10 cellular contexts compared by ENCODE assay signal in genomic region chr2:28754321-28754720, GRCh38. TPM values are rescaled to one million over a fixed set of nuclear protein-coding genes. Genes with fewer than 3 reads are reported as not detected.
A peak's percentile ranks its signal among the peaks of the same experiment; 100 is the strongest.
DNase-seq lines count a peak whose midpoint lies in the region; ATAC-seq and TF ChIP-seq lines count a peak whose summit lies in the region.
"Had no signal": no experiment of that assay in that cellular context is flagged by ENCODE, and none has a peak within 500 bp of the region (broad histone marks: within the 10 kb centered on the region; RNA-seq: fewer than 3 reads in every experiment).

No MANE protein-coding gene starts in this region.

- H3K4me1 ChIP-seq in gastroesophageal sphincter (peaks cover 15 to 77% (median 17%) of the 10 kb centered on the region in 3 donors), thoracic aorta (ENCODE audit: control insufficient read depth in 1 of 2, low read depth in 2 of 2) (peaks cover 44 to 46% of the 10 kb centered on the region in 2 donors), body of pancreas (peaks cover 58% of the 10 kb centered on the region)

- intact Hi-C loops in body of pancreas (cut with DNase I), result no loop called here

- peaks cover 8% of the 10 kb centered on the region for H3K36me3 Mint-ChIP-seq in activated T-cell treated with anti-CD3 and anti-CD28 coated beads, Interleukin-2, amount 50 U/mL, for 4 hours (ENCODE audit: insufficient read depth)

- peak overlapping the region; percentile 99 for H3K27ac ChIP-seq in VCaP
- H3K27ac ChIP-seq in gastroesophageal sphincter, result peak overlapping the region; percentile 100
- H3K27ac ChIP-seq in thoracic aorta, result peak overlapping the region; percentile 100
- peak overlapping the region in 1 of 4 donors; percentile 96 for H3K27ac ChIP-seq in body of pancreas

- peaks cover 64% of the 10 kb centered on the region for H3K4me1 Mint-ChIP-seq in activated T-cell treated with anti-CD3 and anti-CD28 coated beads, Interleukin-2, amount 50 U/mL, for 4 hours (ENCODE audit: low read depth)

- no peak for DNase-seq in activated T-cell treated with anti-CD3 and anti-CD28 coated beads, Interleukin-2, amount 50 U/mL, for 4 hours
- DNase-seq in activated T-cell treated with anti-CD3 and anti-CD28 coated beads, Interleukin-2, amount 50 U/mL, for 48 hours, result no peak
- no peak for DNase-seq in thoracic aorta (ENCODE audit: low spot score)
- DNase-seq in NCI-H1105 (lab: John Stamatoyannopoulos, UW), result no peak
- DNase-seq in body of pancreas, result no peak
- DNase-seq: DMS 273 treated with DMSO at 0.1 percent for 48 hours, NCI-H345 had no signal

- H3K9me3 ChIP-seq in gastroesophageal sphincter (no peaks in the 10 kb centered on the region), thoracic aorta (no peaks in the 10 kb centered on the region), body of pancreas (no peaks in the 10 kb centered on the region)

- H3K4me3 ChIP-seq in gastroesophageal sphincter (peak overlapping the region; percentile 88 to 100), thoracic aorta (peak overlapping the region; percentile 99), body of pancreas (no peak overlapping the region)

- TF ChIP-seq CTCF in VCaP (conservative IDR thresholded peaks at IDR 0.05) (no peak), gastroesophageal sphincter (IDR thresholded peaks at IDR 0.05) (no peak), thoracic aorta (IDR thresholded peaks at IDR 0.05) (no peak), body of pancreas (IDR thresholded peaks at IDR 0.05) (no peak)

- no peaks in the 10 kb centered on the region for H3K27me3 ChIP-seq in gastroesophageal sphincter
- H3K27me3 ChIP-seq in thoracic aorta (replicated peaks; ENCODE audit: insufficient read depth), result no peaks in the 10 kb centered on the region
- no peaks in the 10 kb centered on the region for H3K27me3 ChIP-seq in body of pancreas

- TF ChIP-seq POLR2A in gastroesophageal sphincter (IDR thresholded peaks at IDR 0.05), result no peak
- no peak for TF ChIP-seq POLR2A in body of pancreas (IDR thresholded peaks at IDR 0.05)

- peaks cover 0 to 5% of the 10 kb centered on the region in 2 donors for H3K36me3 ChIP-seq in gastroesophageal sphincter
- H3K36me3 ChIP-seq in thoracic aorta, result peaks cover 13% of the 10 kb centered on the region
- no peaks in the 10 kb centered on the region for H3K36me3 ChIP-seq in body of pancreas (replicated peaks in 1 of 2; ENCODE audit: insufficient read depth in 1 of 2, low read depth in 2 of 2)

- no peak for ATAC-seq in activated T-cell treated with anti-CD3 and anti-CD28 coated beads, Interleukin-2, amount 50 U/mL, for 4 hours
- no peak for ATAC-seq in gastroesophageal sphincter
- ATAC-seq in thoracic aorta (ENCODE audit: insufficient number of reproducible peaks, low FRiP score, low read depth), result no peak
- ATAC-seq in body of pancreas, result no peak
- no peak for ATAC-seq in GM21526 (IDR thresholded peaks at IDR 0.05; ENCODE audit: low FRiP score, unreplicated experiment)

- TF ChIP-seq EP300 in gastroesophageal sphincter (IDR thresholded peaks at IDR 0.05), result no peak

- H3K9me3 Mint-ChIP-seq in activated T-cell treated with anti-CD3 and anti-CD28 coated beads, Interleukin-2, amount 50 U/mL, for 4 hours, result no peaks in the 10 kb centered on the region

- 12 to 20% methylated on average over 3 of the region's 4 CpGs for WGBS in gastroesophageal sphincter (ENCODE audit: low coverage in 1 of 2), 2 donors
- WGBS in body of pancreas, 2 donors, result 18 to 23% methylated on average over 3 to 4 of the region's 4 CpGs

- H3K27me3 Mint-ChIP-seq in activated T-cell treated with anti-CD3 and anti-CD28 coated beads, Interleukin-2, amount 50 U/mL, for 4 hours (ENCODE audit: low read depth), result no peaks in the 10 kb centered on the region

- H3K4me3 Mint-ChIP-seq in activated T-cell treated with anti-CD3 and anti-CD28 coated beads, Interleukin-2, amount 50 U/mL, for 4 hours, result peak overlapping the region; percentile 55

RNA-seq across cellular contexts. Expression of gene PPP1CB, which starts 2.7 kb away (rescaled TPM):
- total RNA-seq in activated T-cell treated with anti-CD3 and anti-CD28 coated beads, Interleukin-2, amount 50 U/mL, for 4 hours, result 100 to 1,000 TPM; 197 to 224 (median 210) TPM
- total RNA-seq in gastroesophageal sphincter (1,000 to 10,000 TPM in 1 of 4 donors, 100 to 1,000 TPM in 3; 524 to 1,194 (median 837) TPM), thoracic aorta (100 to 1,000 TPM; 326 to 585 TPM), body of pancreas (100 to 1,000 TPM in 1 of 2 donors, 10 to 100 TPM in 1; 63.3 to 139 TPM)

RNA-seq across cellular contexts. Expression of gene SPDYA, which starts 56.3 kb away (rescaled TPM):
- total RNA-seq in activated T-cell treated with anti-CD3 and anti-CD28 coated beads, Interleukin-2, amount 50 U/mL, for 4 hours, result under 1 TPM in 2 of 3 donors, not detected in 1; 0.33 to 0.91 TPM
- 1 to 10 TPM; 1.0 to 3.9 (median 2.1) TPM for total RNA-seq in gastroesophageal sphincter
- total RNA-seq in thoracic aorta, result 1 to 10 TPM; 3.0 to 5.3 TPM
- 1 to 10 TPM in 1 of 2 donors, under 1 TPM in 1; 0.26 to 1.6 TPM for total RNA-seq in body of pancreas

Comparison
In these comparisons a context has a peak if more than half of its experiments do, and no peak if none do; other contexts are left out.
1. H3K4me3 ChIP-seq: peak in gastroesophageal sphincter (2 of 2) and thoracic aorta (single experiment); none in body of pancreas (0 of 2).